In the genomic region with DNA sequence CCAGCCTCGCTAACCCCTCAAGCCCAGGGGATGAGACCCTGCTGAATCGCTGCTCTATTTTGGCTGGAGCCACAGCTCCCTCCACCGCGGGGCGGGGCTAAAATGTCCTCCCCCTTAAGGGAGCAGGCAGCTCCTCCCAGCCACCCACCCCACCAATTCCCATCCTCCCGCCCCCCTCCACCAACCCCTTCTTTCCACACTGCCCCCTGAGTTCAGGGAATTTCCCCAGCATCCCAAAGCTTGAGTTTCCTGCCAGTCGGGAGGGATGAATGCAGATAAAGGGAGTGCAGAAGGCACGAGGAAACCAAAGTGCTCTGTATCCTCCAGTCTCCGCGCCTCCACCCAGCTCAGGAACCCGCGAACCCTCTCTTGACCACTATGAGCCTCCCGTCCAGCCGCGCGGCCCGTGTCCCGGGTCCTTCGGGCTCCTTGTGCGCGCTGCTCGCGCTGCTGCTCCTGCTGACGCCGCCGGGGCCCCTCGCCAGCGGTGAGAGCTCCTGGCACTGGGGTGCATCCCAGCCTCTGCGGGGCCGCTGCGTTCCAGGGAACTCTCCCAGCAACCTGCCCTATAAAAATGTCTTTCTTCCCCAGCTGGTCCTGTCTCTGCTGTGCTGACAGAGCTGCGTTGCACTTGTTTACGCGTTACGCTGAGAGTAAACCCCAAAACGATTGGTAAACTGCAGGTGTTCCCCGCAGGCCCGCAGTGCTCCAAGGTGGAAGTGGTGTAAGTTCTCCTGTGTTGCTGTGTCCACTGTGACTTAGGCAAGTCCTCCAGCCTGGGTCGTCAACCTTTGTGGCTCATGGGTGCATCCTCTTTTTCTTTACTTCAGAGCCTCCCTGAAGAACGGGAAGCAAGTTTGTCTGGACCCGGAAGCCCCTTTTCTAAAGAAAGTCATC, we compare ENCODE assay signal across 8 cellular contexts. TPM values are rescaled to one million over a fixed set of nuclear protein-coding genes. Genes with fewer than 3 reads are reported as not detected.
DNase-seq lines count a peak whose midpoint lies in the region; ATAC-seq and TF ChIP-seq lines count a peak whose summit lies in the region.

A gene (plus strand): TSS at position 306 of the 897 bp plus-strand sequence. CDS start 73 bp downstream, at position 379.

- H3K4me3 ChIP-seq in AG04449 (ENCODE audit: low read depth, low read length) (peak within 1 kb of the TSS; percentile 46), MG63 (peak within 1 kb of the TSS; percentile 31), esophagus muscularis mucosa (peak within 1 kb of the TSS; percentile 23 to 46 (median 35))

- H3K9me3 ChIP-seq in MG63, result no peaks in the 10 kb centered on the region
- no peaks in the 10 kb centered on the region for H3K9me3 ChIP-seq in esophagus muscularis mucosa

- 8% methylated on average over 24 of the region's 41 CpGs for WGBS in esophagus muscularis mucosa

- no peaks in the 10 kb centered on the region for H3K36me3 Mint-ChIP-seq in natural killer cell
- no peaks in the 10 kb centered on the region for H3K36me3 Mint-ChIP-seq in stimulated activated memory B cell treated with anti-CD40 and anti-IgM and Interleukin-4, amounts not matched to agents 10 μg/mL and 1 μg/mL and 100 μg/mL, for 72 hours

- ATAC-seq in natural killer cell, result peak in 1 of 3 donors; percentile 39
- no peak for ATAC-seq in stimulated activated memory B cell treated with anti-CD40 and anti-IgM and Interleukin-4, amounts not matched to agents 10 μg/mL and 1 μg/mL and 100 μg/mL, for 72 hours

- intact Hi-C loops in esophagus muscularis mucosa (cut with DNase I), result no loop called here
- intact Hi-C loops in natural killer cell (cut with micrococcal nuclease), result no loop called here

- TF ChIP-seq EP300 in esophagus muscularis mucosa (IDR thresholded peaks at IDR 0.05), result no peak

- no peak within 1 kb of the TSS for H3K27ac Mint-ChIP-seq in natural killer cell
- no peak within 1 kb of the TSS for H3K27ac Mint-ChIP-seq in stimulated activated memory B cell treated with anti-CD40 and anti-IgM and Interleukin-4, amounts not matched to agents 10 μg/mL and 1 μg/mL and 100 μg/mL, for 72 hours

- H3K27me3 ChIP-seq in MG63 (no peaks in the 10 kb centered on the region), esophagus muscularis mucosa (peaks cover 0 to 35% (median 5%) of the 10 kb centered on the region in 4 donors)

- no peak for TF ChIP-seq POLR2A in esophagus muscularis mucosa (IDR thresholded peaks at IDR 0.05; ENCODE audit: low read depth)

- peak within 1 kb of the TSS; percentile 42 for H3K4me3 Mint-ChIP-seq in natural killer cell
- no peak within 1 kb of the TSS for H3K4me3 Mint-ChIP-seq in stimulated activated memory B cell treated with anti-CD40 and anti-IgM and Interleukin-4, amounts not matched to agents 10 μg/mL and 1 μg/mL and 100 μg/mL, for 72 hours

- peaks cover 3 to 10% of the 10 kb centered on the region in 2 donors for H3K27me3 Mint-ChIP-seq in natural killer cell (ENCODE audit: low read depth in 2 of 2)
- H3K27me3 Mint-ChIP-seq in stimulated activated memory B cell treated with anti-CD40 and anti-IgM and Interleukin-4, amounts not matched to agents 10 μg/mL and 1 μg/mL and 100 μg/mL, for 72 hours, result peaks cover 21% of the 10 kb centered on the region

- H3K4me1 ChIP-seq in esophagus muscularis mucosa, result peaks cover 0 to 10% (median 8%) of the 10 kb centered on the region in 4 donors

- H3K36me3 ChIP-seq in MG63 (no peaks in the 10 kb centered on the region), esophagus muscularis mucosa (no peaks in the 10 kb centered on the region)

- CTCF ChIA-PET in AG04449 (lab: Yijun Ruan, JAX), result interaction anchor here (1.3 to 2.0 kb wide), 2 partner anchors 14 to 174 kb away, joined by 3 to 6 read pairs; no protein-coding TSS in a partner anchor

- H3K27ac ChIP-seq in esophagus muscularis mucosa (replicated peaks in 1 of 4), result no peak within 1 kb of the TSS

- POLR2A ChIA-PET in AG04449 (lab: Yijun Ruan, JAX), result no interaction called here

- TF ChIP-seq CTCF in AG04449 (IDR thresholded peaks at IDR 0.05; ENCODE audit: insufficient read depth, low read length, missing control alignments) (no peak), esophagus muscularis mucosa (IDR thresholded peaks at IDR 0.05) (no peak), natural killer cell (IDR thresholded peaks at IDR 0.05) (no peak)

- no peaks in the 10 kb centered on the region for H3K4me1 Mint-ChIP-seq in natural killer cell
- no peaks in the 10 kb centered on the region for H3K4me1 Mint-ChIP-seq in stimulated activated memory B cell treated with anti-CD40 and anti-IgM and Interleukin-4, amounts not matched to agents 10 μg/mL and 1 μg/mL and 100 μg/mL, for 72 hours

- H3K9me3 Mint-ChIP-seq in natural killer cell, result no peaks in the 10 kb centered on the region
- H3K9me3 Mint-ChIP-seq in stimulated activated memory B cell treated with anti-CD40 and anti-IgM and Interleukin-4, amounts not matched to agents 10 μg/mL and 1 μg/mL and 100 μg/mL, for 72 hours, result no peaks in the 10 kb centered on the region

- no peak for DNase-seq in AG04449 (ENCODE audit: low read depth, low spot score)
- peak; percentile 41 for DNase-seq in MG63
- no peak for DNase-seq in esophagus muscularis mucosa (ENCODE audit: extremely low spot score)
- DNase-seq in natural killer cell, result no peak
- DNase-seq in NCI-H2227 treated with DMSO at 0.1 percent for 48 hours (lab: John Stamatoyannopoulos, UW), result no peak
- DNase-seq in activated naive CD4-positive, alpha-beta T cell (lab: John Stamatoyannopoulos, UW), result no peak
- DNase-seq in NCI-H2107 treated with DMSO at 0.1 percent for 48 hours (lab: John Stamatoyannopoulos, UW; ENCODE audit: unreplicated experiment), result no peak

RNA-seq across cellular contexts. Expression of the gene that starts here (rescaled TPM):
- total RNA-seq in MG63 (2014; rRNA removed; shearing (Covaris generic); ENCODE audit: low replicate concordance), result 1.5 and 7.6 TPM in 2 replicates
- total RNA-seq in esophagus muscularis mucosa (1 to 10 TPM in 1 of 4 donors, under 1 TPM in 1, not detected in 2; 0.66 to 1.8 TPM), natural killer cell (not detected)
